In genomic region chr1:154977762-154978161, GRCh38 we compare ENCODE assay signal across 1 cellular context.
A peak's percentile ranks its signal among the peaks of the same experiment; 100 is the strongest.
TF ChIP-seq lines count a peak whose summit lies in the region.

No MANE protein-coding gene starts in this region.

TF ChIP-seq in GM12891, 5 proteins besides CTCF, POLR2A, EP300 and RAD21:
- peak; percentile 50 for TF ChIP-seq SPI1 (IDR thresholded peaks at IDR 0.05; ENCODE audit: low read depth, low read length)
